Comparison of ENCODE assay signal across 11 cellular contexts in the genomic region with DNA sequence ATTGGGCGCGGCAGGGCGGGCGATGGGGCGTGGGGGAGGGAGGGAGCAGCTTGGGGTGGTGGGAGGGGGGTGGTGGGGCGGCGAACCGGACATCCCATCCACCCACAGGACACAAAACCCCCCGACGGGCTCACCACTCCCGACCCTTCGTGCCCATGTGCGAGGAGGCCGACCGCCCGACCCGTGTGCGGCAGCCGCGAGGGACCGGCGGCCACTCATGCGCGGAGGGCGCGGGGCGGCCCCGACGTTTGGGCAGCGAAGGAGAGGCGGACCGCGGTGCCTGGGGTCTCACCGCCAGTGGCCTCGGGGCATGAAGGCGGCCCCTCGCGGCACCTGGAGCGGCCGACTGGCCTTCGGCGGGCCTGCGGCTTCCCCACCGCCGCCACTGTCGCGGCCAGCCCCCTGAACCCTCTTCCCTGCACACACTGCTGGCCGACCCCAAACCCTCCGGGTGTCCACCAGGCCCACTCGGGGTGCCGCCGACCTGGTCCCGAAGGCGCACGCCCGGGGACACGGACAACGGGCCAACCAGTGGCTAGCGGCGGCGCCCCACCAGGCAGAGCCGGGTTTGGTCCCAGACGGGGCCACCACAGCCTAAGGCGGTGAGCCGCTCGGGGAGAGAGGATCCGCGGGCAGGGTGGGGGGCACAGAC.
DNase-seq lines count a peak whose midpoint lies in the region; TF ChIP-seq lines count a peak whose summit lies in the region.
"Had no signal": no experiment of that assay in that cellular context is flagged by ENCODE, and none has a peak within 500 bp of the region (broad histone marks: within the 10 kb centered on the region; RNA-seq: fewer than 3 reads in every experiment).

No MANE protein-coding gene starts in this region.

- no TSS peak for BruUV-seq in Calu3 (replicated peaks; lab: Mats Ljungman, UMichigan)

- TF ChIP-seq CTCF in Calu3 (IDR thresholded peaks at IDR 0.05; ENCODE audit: unreplicated experiment) = no peak
- no peak for TF ChIP-seq CTCF in GM10266 (IDR thresholded peaks at IDR 0.05; ENCODE audit: control insufficient read depth, insufficient read depth, low read depth, missing control alignments)
- no peak for TF ChIP-seq CTCF in coronary artery (IDR thresholded peaks at IDR 0.05)
- TF ChIP-seq CTCF in osteocyte (IDR thresholded peaks at IDR 0.05) = no peak

- intact Hi-C loops in Calu3 (cut with micrococcal nuclease; ENCODE audit: unreplicated experiment) = no loop called here

- no peak overlapping the region for H3K27ac ChIP-seq in coronary artery
- H3K27ac ChIP-seq: PC-9, SK-N-MC had no signal

- CTCF ChIA-PET in Calu3 (lab: Charles Lee) = no interaction called here

- H3K4me3 Mint-ChIP-seq in Calu3 (ENCODE audit: low read depth, unreplicated experiment) = no peak overlapping the region
- H3K4me3 Mint-ChIP-seq in osteocyte (ENCODE audit: unreplicated experiment) = no peak overlapping the region
- H3K4me3 Mint-ChIP-seq: CD8-positive, alpha-beta T cell had no signal

- H3K9me3 Mint-ChIP-seq in Calu3 (ENCODE audit: low read depth, unreplicated experiment) = peaks cover 8% of the 10 kb centered on the region
- peaks cover 16% of the 10 kb centered on the region for H3K9me3 Mint-ChIP-seq in osteocyte (ENCODE audit: unreplicated experiment)

- peak overlapping the region; percentile 45 for H3K27ac Mint-ChIP-seq in Calu3 (ENCODE audit: unreplicated experiment)
- H3K27ac Mint-ChIP-seq in osteocyte (ENCODE audit: unreplicated experiment) = no peak overlapping the region
- H3K27ac Mint-ChIP-seq: CD8-positive, alpha-beta T cell had no signal

- H3K36me3 Mint-ChIP-seq in Calu3 (ENCODE audit: insufficient read depth, unreplicated experiment) = no peaks in the 10 kb centered on the region
- no peaks in the 10 kb centered on the region for H3K36me3 Mint-ChIP-seq in osteocyte (ENCODE audit: unreplicated experiment)
- H3K36me3 Mint-ChIP-seq: CD8-positive, alpha-beta T cell had no signal

- DNase-seq in Calu3 (no peak), GM10266 (ENCODE audit: extremely low spot score) (peak; percentile 8), coronary artery (ENCODE audit: low spot score) (no peak), osteocyte (ENCODE audit: extremely low spot score, unreplicated experiment) (peak; percentile 84), putamen (ENCODE audit: low spot score) (no peak), NCI-H1105 (lab: John Stamatoyannopoulos, UW) (no peak), NCI-H1436 (lab: John Stamatoyannopoulos, UW) (no peak)
- no peak for DNase-seq in central memory CD4-positive, alpha-beta T cell
- DNase-seq: PC-9 had no signal

- H3K27me3 Mint-ChIP-seq in Calu3 (ENCODE audit: unreplicated experiment) (no peaks in the 10 kb centered on the region), osteocyte (ENCODE audit: unreplicated experiment) (no peaks in the 10 kb centered on the region)

- H3K4me3 ChIP-seq in coronary artery = peak overlapping the region; percentile 38
- H3K4me3 ChIP-seq: PC-9 had no signal

- H3K4me1 Mint-ChIP-seq in Calu3 (ENCODE audit: low read depth, unreplicated experiment) (no peaks in the 10 kb centered on the region), osteocyte (ENCODE audit: unreplicated experiment) (no peaks in the 10 kb centered on the region)

Comparison
In these comparisons a context has a peak if more than half of its experiments do, and no peak if none do; other contexts are left out.
1. DNase-seq: peak in GM10266 (single experiment) and osteocyte (single experiment); none in Calu3 (single experiment), coronary artery (single experiment), putamen (single experiment), NCI-H1105 (single experiment), NCI-H1436 (single experiment) and central memory CD4-positive, alpha-beta T cell (single experiment).